9 cellular contexts compared by ENCODE assay signal in genomic region chr6:31087494-31088089, GRCh38. TPM values are rescaled to one million over a fixed set of nuclear protein-coding genes. Genes with fewer than 3 reads are reported as not detected.
DNase-seq lines count a peak whose midpoint lies in the region; ATAC-seq and TF ChIP-seq lines count a peak whose summit lies in the region.
"Had no signal": no experiment of that assay in that cellular context is flagged by ENCODE, and none has a peak within 500 bp of the region (broad histone marks: within the 10 kb centered on the region; RNA-seq: fewer than 3 reads in every experiment).

No MANE protein-coding gene starts in this region.

- no peak overlapping the region for H3K27ac ChIP-seq in KMS-11
- H3K27ac ChIP-seq in neural progenitor cell = no peak overlapping the region
- no peak overlapping the region for H3K27ac ChIP-seq in stomach

- TF ChIP-seq CTCF in GM12872 (IDR thresholded peaks at IDR 0.05; ENCODE audit: insufficient read depth, low read depth, low read length) = peak; percentile 69
- TF ChIP-seq CTCF in KMS-11 (conservative IDR thresholded peaks at IDR 0.05; ENCODE audit: low read depth, low read length) = peak; percentile 86
- TF ChIP-seq CTCF in fibroblast of mammary gland (conservative IDR thresholded peaks at IDR 0.05; ENCODE audit: control insufficient read depth, insufficient read depth, low read depth, low read length) = peak; percentile 70
- peak; percentile 89 for TF ChIP-seq CTCF in neural progenitor cell (IDR thresholded peaks at IDR 0.05)
- peak in 5 of 7 experiments; percentile 72 to 81 (median 79) for TF ChIP-seq CTCF in stomach (IDR thresholded peaks at IDR 0.05)

- H3K9ac ChIP-seq in KMS-11 = no peak overlapping the region
- H3K9ac ChIP-seq in neural progenitor cell = no peak overlapping the region

- H4K20me1 ChIP-seq in KMS-11 (ENCODE audit: insufficient read depth) (no peaks in the 10 kb centered on the region), neural progenitor cell (ENCODE audit: low read depth) (no peaks in the 10 kb centered on the region)

- peaks cover 14% of the 10 kb centered on the region for H3K4me1 Mint-ChIP-seq in neural progenitor cell

- H3K4me2 ChIP-seq in KMS-11 = peak overlapping the region; percentile 8; the same call in 1 of the 2 replicates
- H3K4me2 ChIP-seq in neural progenitor cell = no peak overlapping the region

- peaks cover 5% of the 10 kb centered on the region for H3F3A ChIP-seq in neural progenitor cell (ENCODE audit: low read depth)

- H3K27me3 Mint-ChIP-seq in neural progenitor cell (ENCODE audit: insufficient read depth, low read depth) = no peaks in the 10 kb centered on the region

- H3K36me3 Mint-ChIP-seq in neural progenitor cell = no peaks in the 10 kb centered on the region

- H3K9me3 Mint-ChIP-seq in neural progenitor cell = no peaks in the 10 kb centered on the region

- no peak overlapping the region for H3K27ac Mint-ChIP-seq in neural progenitor cell

- intact Hi-C loops in stomach (cut with DNase I; ENCODE audit: low total_unique reads) = no loop called here

- H3K4me3 ChIP-seq in KMS-11 (IDR thresholded peaks at IDR 0.05; ENCODE audit: insufficient read depth, low read depth, low read length) (no peak overlapping the region), fibroblast of mammary gland (ENCODE audit: control insufficient read depth, low read depth, low read length) (no peak overlapping the region), neural progenitor cell (no peak overlapping the region), stomach (no peak overlapping the region)
- H3K4me3 ChIP-seq: skin epidermis had no signal

- no peaks in the 10 kb centered on the region for H3K79me2 ChIP-seq in KMS-11 (ENCODE audit: insufficient read depth, low read depth)
- no peaks in the 10 kb centered on the region for H3K79me2 ChIP-seq in neural progenitor cell (ENCODE audit: low read depth)

- H3K4me1 ChIP-seq in KMS-11 (ENCODE audit: low read depth, poor library complexity, severe bottlenecking) (peaks cover 4% of the 10 kb centered on the region), neural progenitor cell (no peaks in the 10 kb centered on the region), stomach (peaks cover 0 to 17% (median 10%) of the 10 kb centered on the region in 4 donors)

- H3K36me3 ChIP-seq in KMS-11 (ENCODE audit: insufficient read depth) = no peaks in the 10 kb centered on the region
- no peaks in the 10 kb centered on the region for H3K36me3 ChIP-seq in neural progenitor cell
- H3K36me3 ChIP-seq in stomach = no peaks in the 10 kb centered on the region

- no peak for ATAC-seq in HG02623 (IDR thresholded peaks at IDR 0.05; ENCODE audit: unreplicated experiment)

- no peak for TF ChIP-seq POLR2A in stomach (IDR thresholded peaks at IDR 0.05)

- H3K27me3 ChIP-seq in KMS-11 (ENCODE audit: insufficient read depth, low read depth) (no peaks in the 10 kb centered on the region), neural progenitor cell (no peaks in the 10 kb centered on the region), stomach (peaks cover 0 to 7% (median 0%) of the 10 kb centered on the region in 3 donors)

- no peak overlapping the region for H3K4me3 Mint-ChIP-seq in neural progenitor cell

- 12 to 14% (median 12%) methylated on average over 14 of the region's 14 CpGs for WGBS in stomach, 5 donors

- H3K9me3 ChIP-seq in neural progenitor cell (ENCODE audit: low read depth) (no peaks in the 10 kb centered on the region), stomach (no peaks in the 10 kb centered on the region)

- H2AFZ ChIP-seq in KMS-11 (ENCODE audit: low read depth) = no peak overlapping the region
- no peak overlapping the region for H2AFZ ChIP-seq in neural progenitor cell (replicated peaks)

- no peak for TF ChIP-seq EP300 in stomach (IDR thresholded peaks at IDR 0.05)

- DNase-seq in RKO (ENCODE audit: low spot score) = peak; percentile 86
- peak; percentile 89 to 91 for DNase-seq in activated T-cell treated with anti-CD3 and anti-CD28 coated beads, Interleukin-2, amount 50 U/mL, for 48 hours
- peak; percentile 88 for DNase-seq in fibroblast of mammary gland (ENCODE audit: low read depth)
- DNase-seq in neural progenitor cell (ENCODE audit: low spot score) = peak; percentile 93
- DNase-seq in stomach = peak; percentile 91

RNA-seq across cellular contexts. Expression of gene C6orf15, which starts 24.8 kb away (rescaled TPM):
- total RNA-seq in neural progenitor cell (ENCODE audit: low replicate concordance) (not detected in 2 replicates), stomach (not detected)
- polyA plus RNA-seq in stomach = not detected

RNA-seq across cellular contexts. Expression of gene PSORS1C1, which starts 27.0 kb away (rescaled TPM):
- not detected in 2 replicates for total RNA-seq in neural progenitor cell (ENCODE audit: low replicate concordance)
- total RNA-seq in stomach = 1 to 10 TPM in 4 of 5 donors, not detected in 1; 2.7 to 5.7 (median 4.0) TPM
- 1 to 10 TPM; 3.1 to 7.4 (median 3.9) TPM for polyA plus RNA-seq in stomach

RNA-seq across cellular contexts. Expression of gene CDSN, which starts 32.7 kb away (rescaled TPM):
- not detected in 2 replicates for total RNA-seq in neural progenitor cell (ENCODE audit: low replicate concordance)
- total RNA-seq in stomach = not detected
- polyA plus RNA-seq in stomach = under 1 TPM in 1 of 3 donors, not detected in 2; 0.05 TPM

RNA-seq across cellular contexts. Expression of gene PSORS1C2, which starts 51.3 kb away (rescaled TPM):
- total RNA-seq in neural progenitor cell (ENCODE audit: low replicate concordance) (not detected in 2 replicates), stomach (under 1 TPM in 1 of 5 donors, not detected in 4; 0.73 TPM)
- polyA plus RNA-seq in stomach = 1 to 10 TPM in 1 of 3 donors, not detected in 2; 1.6 TPM
